ENCODE assay signal across 11 cellular contexts in the genomic region with DNA sequence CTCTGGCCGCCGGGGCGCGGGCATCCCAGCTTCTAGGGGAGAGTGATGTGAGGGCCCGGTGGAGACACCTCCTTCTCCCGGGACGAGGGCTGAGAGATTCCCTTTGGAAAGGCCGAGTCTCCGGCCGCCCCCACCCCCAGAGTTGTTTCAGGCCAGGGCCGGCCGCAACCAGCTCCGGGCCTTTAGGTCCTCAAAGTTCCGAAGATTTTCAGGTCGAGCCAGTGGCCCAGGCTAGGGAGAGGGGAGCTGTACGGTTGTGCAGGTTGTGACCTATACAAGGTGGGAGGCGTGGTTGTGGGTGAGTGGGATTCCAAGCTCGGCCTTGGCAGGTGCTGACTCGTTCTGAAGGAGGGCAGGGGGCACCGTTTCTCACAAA. TPM values are rescaled to one million over a fixed set of nuclear protein-coding genes. Genes with fewer than 3 reads are reported as not detected.
DNase-seq lines count a peak whose midpoint lies in the region; ATAC-seq and TF ChIP-seq lines count a peak whose summit lies in the region.
"Had no signal": no experiment of that assay in that cellular context is flagged by ENCODE, and none has a peak within 500 bp of the region (broad histone marks: within the 10 kb centered on the region; RNA-seq: fewer than 3 reads in every experiment).

No MANE protein-coding gene starts in this region.

- no peak overlapping the region for H2AK9ac ChIP-seq in IMR-90 (replicated peaks; ENCODE audit: low read depth, low read length, poor library complexity)

- no peak for TF ChIP-seq POLR2A in IMR-90 (IDR thresholded peaks at IDR 0.05; ENCODE audit: low read depth, low read length)

- POLR2A ChIA-PET in A673 (lab: Charles Lee; ENCODE audit: low non-redundant PET): no interaction called here
- POLR2A ChIA-PET in IMR-90 (lab: Charles Lee; ENCODE audit: unreplicated experiment): no interaction called here

- no peaks in the 10 kb centered on the region for H3K9me3 ChIP-seq in A673 (ENCODE audit: low read depth, low read length, poor library complexity, severe bottlenecking)
- no peaks in the 10 kb centered on the region for H3K9me3 ChIP-seq in IMR-90 (ENCODE audit: control insufficient read depth, insufficient read depth, low read length)
- no peaks in the 10 kb centered on the region for H3K9me3 ChIP-seq in neuron (ENCODE audit: low read length)
- H3K9me3 ChIP-seq: mucosa of descending colon had no signal

- no peak overlapping the region for H3K56ac ChIP-seq in IMR-90 (ENCODE audit: extremely low read depth, insufficient read depth, low read length)

- TF ChIP-seq CTCF in A673 (conservative IDR thresholded peaks at IDR 0.05; ENCODE audit: low read depth, low read length) (no peak), IMR-90 (conservative IDR thresholded peaks at IDR 0.05; ENCODE audit: low read depth, low read length) (no peak), fibroblast of pulmonary artery (IDR thresholded peaks at IDR 0.05; ENCODE audit: low read length, missing control alignments) (no peak)

- ATAC-seq in IMR-90 (ENCODE audit: low read depth): peak; percentile 8; the same call in 1 of the 2 replicates
- ATAC-seq: activated T-helper 17 cell treated with anti-CD3 and anti-CD28 coated beads, Interleukin-2, amount 50 U/mL, for 72 hours had no signal

- no peak overlapping the region for H4K91ac ChIP-seq in IMR-90 (ENCODE audit: insufficient read depth, low read depth, low read length)

- intact Hi-C loops in A673 (cut with micrococcal nuclease; ENCODE audit: unreplicated experiment) (no loop called here), IMR-90 (cut with micrococcal nuclease) (no loop called here)

- no peak overlapping the region for H3K23ac ChIP-seq in IMR-90 (ENCODE audit: low read depth, low read length)

- TF ChIP-seq RAD21 in IMR-90 (IDR thresholded peaks at IDR 0.05; ENCODE audit: low read length): no peak

- H3K4me2 ChIP-seq in IMR-90 (ENCODE audit: low read depth, low read length): no peak overlapping the region; the same call in 1 of the 2 replicates

- dilution Hi-C loops in IMR-90 (cut with HindIII; ENCODE audit: low sequenced_read_pairs, unreplicated experiment): loop anchor here (25.0 kb wide), 1 partner anchor 93 kb away; a partner anchor contains a TSS

- no peak overlapping the region for H2AK5ac ChIP-seq in IMR-90 (ENCODE audit: low read depth, low read length)

- H3K27me3 ChIP-seq in A673 (replicated peaks; ENCODE audit: insufficient read depth, low read depth, low read length, poor library complexity) (no peaks in the 10 kb centered on the region), IMR-90 (ENCODE audit: control insufficient read depth, insufficient read depth, low read length) (peaks cover 44% of the 10 kb centered on the region), neuron (ENCODE audit: insufficient read depth, low read length) (no peaks in the 10 kb centered on the region)

- H3K4me1 ChIP-seq in A673 (ENCODE audit: insufficient read depth, low read length, poor library complexity, severe bottlenecking) (peaks cover 32% of the 10 kb centered on the region), IMR-90 (ENCODE audit: control insufficient read depth, insufficient read depth, low read length) (peaks cover 2% of the 10 kb centered on the region), neuron (ENCODE audit: insufficient read depth, low read length) (peaks cover 61% of the 10 kb centered on the region)

- H2BK120ac ChIP-seq in IMR-90 (ENCODE audit: low read depth, low read length): no peak overlapping the region

- H3K9ac ChIP-seq in IMR-90 (ENCODE audit: low read depth, low read length): no peak overlapping the region

- no peaks in the 10 kb centered on the region for H3K79me1 ChIP-seq in IMR-90 (ENCODE audit: low read depth in 1 of 2, low read length in 2 of 2)

- H4K8ac ChIP-seq in IMR-90 (ENCODE audit: low read depth in 2 of 2, low read length in 2 of 2): no peak overlapping the region

- no peak overlapping the region for H4K5ac ChIP-seq in IMR-90 (ENCODE audit: low read depth, low read length)

- no peak overlapping the region for H3K14ac ChIP-seq in IMR-90 (replicated peaks; ENCODE audit: low read depth, low read length)

- H2BK5ac ChIP-seq in IMR-90 (ENCODE audit: low read depth, low read length, poor library complexity, severe bottlenecking): no peak overlapping the region

- no peak overlapping the region for H3K18ac ChIP-seq in IMR-90 (ENCODE audit: low read depth, low read length)

- peak overlapping the region; percentile 22 for H3K4me3 ChIP-seq in A673 (ENCODE audit: low read depth, low read length, poor library complexity, severe bottlenecking)
- H3K4me3 ChIP-seq in IMR-90 (ENCODE audit: insufficient read depth, low read depth, low read length): peak overlapping the region; percentile 21; the same call in 1 of the 2 replicates
- peak overlapping the region; percentile 45 for H3K4me3 ChIP-seq in fibroblast of pulmonary artery (replicated peaks; ENCODE audit: low read depth, low read length)
- H3K4me3 ChIP-seq in neuron (ENCODE audit: low read length): peak overlapping the region; percentile 3
- H3K4me3 ChIP-seq: mucosa of descending colon had no signal

- no peak for DNase-seq in A673 (ENCODE audit: low spot score)
- no peak for DNase-seq in IMR-90
- no peak for DNase-seq in fibroblast of pulmonary artery (ENCODE audit: low read depth)
- no peak for DNase-seq in kidney tubule cell (ENCODE audit: low spot score)
- no peak for DNase-seq in NCI-H524 treated with DMSO at 0.1 percent for 48 hours (lab: John Stamatoyannopoulos, UW)
- no peak for DNase-seq in iPS-NIHi7 (ENCODE audit: extremely low spot score)
- no peak for DNase-seq in NCI-H2029 (lab: John Stamatoyannopoulos, UW)
- DNase-seq: mucosa of descending colon had no signal

- no peak overlapping the region for H2BK15ac ChIP-seq in IMR-90 (ENCODE audit: low read depth, low read length)

- H3K4ac ChIP-seq in IMR-90 (ENCODE audit: low read depth, low read length): no peak overlapping the region

- no peak overlapping the region for H2BK20ac ChIP-seq in IMR-90 (ENCODE audit: low read depth, low read length)

- peak overlapping the region; percentile 81 for H2AFZ ChIP-seq in IMR-90 (replicated peaks; ENCODE audit: low read length, poor library complexity)
- peak overlapping the region; percentile 60 for H2AFZ ChIP-seq in neuron (ENCODE audit: low read depth, low read length)

- CTCF ChIA-PET in A673 (lab: Charles Lee) (no interaction called here), IMR-90 (lab: Yijun Ruan, JAX) (interaction anchor here (0.6 kb wide), 1 partner anchor 70 kb away, joined by 3 read pairs; no protein-coding TSS in a partner anchor)

- BruUV-seq in A673 (replicated peaks; lab: Mats Ljungman, UMichigan) (no TSS peak), IMR-90 (replicated peaks; lab: Mats Ljungman, UMichigan) (no TSS peak)

- H4K20me1 ChIP-seq in IMR-90 (ENCODE audit: insufficient read depth, low read length): no peaks in the 10 kb centered on the region

- in situ Hi-C loops in IMR-90 (cut with MboI; ENCODE audit: low sequenced_read_pairs): no loop called here

- no peak overlapping the region for H3K27ac ChIP-seq in A673 (ENCODE audit: low read depth, low read length, poor library complexity, severe bottlenecking)
- no peak overlapping the region for H3K27ac ChIP-seq in IMR-90 (ENCODE audit: insufficient read depth, low read length)
- H3K27ac ChIP-seq: C4-2B had no signal

- WGBS in IMR-90 (ENCODE audit: extremely low coverage in 2 of 2, insufficient read length in 1 of 2), 2 experiments: no CpG with 5 or more reads among the region's 20 CpGs

- no peaks in the 10 kb centered on the region for H3K36me3 ChIP-seq in A673 (ENCODE audit: insufficient read depth, low read length, poor library complexity, severe bottlenecking)
- H3K36me3 ChIP-seq in IMR-90 (ENCODE audit: control insufficient read depth, insufficient read depth, low read length): no peaks in the 10 kb centered on the region
- no peaks in the 10 kb centered on the region for H3K36me3 ChIP-seq in neuron (ENCODE audit: insufficient read depth, low read length)

- H3K9me1 ChIP-seq in IMR-90 (ENCODE audit: insufficient read depth, low read length): no peaks in the 10 kb centered on the region

TF ChIP-seq in IMR-90, 13 proteins besides CTCF, POLR2A, EP300 and RAD21 (continues in another document):
- TF ChIP-seq BHLHE40 (IDR thresholded peaks at IDR 0.05; ENCODE audit: low read depth, low read length) (no peak), CHD1 (IDR thresholded peaks at IDR 0.05; ENCODE audit: low read depth, low read length) (no peak), FOS (IDR thresholded peaks at IDR 0.05; ENCODE audit: low read depth, low read length) (no peak), MAZ (IDR thresholded peaks at IDR 0.05; ENCODE audit: borderline replicate concordance, low read depth, low read length) (no peak), RFX5 (IDR thresholded peaks at IDR 0.05; ENCODE audit: low read depth, low read length) (no peak), NFE2L2 (IDR thresholded peaks at IDR 0.05; ENCODE audit: low read depth, low read length) (no peak), SMC3 (IDR thresholded peaks at IDR 0.05; ENCODE audit: low read depth, low read length) (no peak), MXI1 (IDR thresholded peaks at IDR 0.05; ENCODE audit: borderline replicate concordance, low read depth, low read length) (no peak)
- TF ChIP-seq, protein P1, sequence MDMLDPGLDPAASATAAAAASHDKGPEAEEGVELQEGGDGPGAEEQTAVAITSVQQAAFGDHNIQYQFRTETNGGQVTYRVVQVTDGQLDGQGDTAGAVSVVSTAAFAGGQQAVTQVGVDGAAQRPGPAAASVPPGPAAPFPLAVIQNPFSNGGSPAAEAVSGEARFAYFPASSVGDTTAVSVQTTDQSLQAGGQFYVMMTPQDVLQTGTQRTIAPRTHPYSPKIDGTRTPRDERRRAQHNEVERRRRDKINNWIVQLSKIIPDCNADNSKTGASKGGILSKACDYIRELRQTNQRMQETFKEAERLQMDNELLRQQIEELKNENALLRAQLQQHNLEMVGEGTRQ (IDR thresholded peaks at IDR 0.05; ENCODE audit: low read depth, low read length): no peak

RNA-seq across cellular contexts. Expression of a gene that starts 18.4 kb away (rescaled TPM):
- total RNA-seq in A673 (2021) (not detected in 2 replicates), IMR-90 (2012; rRNA removed) (under 0.01 TPM in 1 of 2 replicates, not detected in the other)
- polyA plus RNA-seq in IMR-90 (2012; rRNA removed): 0.03 TPM in 1 of 2 replicates, not detected in the other
- 0.02 TPM in 1 of 2 replicates, not detected in the other for polyA plus RNA-seq in IMR-90 (2012; cell fraction: cytosol; rRNA removed)
- 0.42 and 0.57 TPM in 2 replicates for polyA plus RNA-seq in IMR-90 (2012; cell fraction: nucleus; rRNA removed; ENCODE audit: low replicate concordance)
- total RNA-seq: activated T-helper 17 cell treated with anti-CD3 and anti-CD28 coated beads, Interleukin-2, amount 50 U/mL, for 72 hours had no signal

RNA-seq across cellular contexts. Expression of a gene that starts 21.0 kb away (rescaled TPM):
- total RNA-seq in A673 (2021) (0.21 and 0.33 TPM in 2 replicates), IMR-90 (2012; rRNA removed) (under 0.01 TPM in 2 replicates)
- 0.09 and 0.12 TPM in 2 replicates for polyA plus RNA-seq in IMR-90 (2012; rRNA removed)
- 0.02 and 0.04 TPM in 2 replicates for polyA plus RNA-seq in IMR-90 (2012; cell fraction: cytosol; rRNA removed)
- 0.61 and 0.62 TPM in 2 replicates for polyA plus RNA-seq in IMR-90 (2012; cell fraction: nucleus; rRNA removed; ENCODE audit: low replicate concordance)

RNA-seq across cellular contexts. Expression of a gene that starts 37.8 kb away (rescaled TPM):
- total RNA-seq in A673 (2021) (0.17 and 0.28 TPM in 2 replicates), IMR-90 (2012; rRNA removed) (5.8 and 7.5 TPM in 2 replicates)
- polyA plus RNA-seq in IMR-90 (2012; rRNA removed): 6.4 and 8.0 TPM in 2 replicates
- polyA plus RNA-seq in IMR-90 (2012; cell fraction: cytosol; rRNA removed): 4.5 and 11.0 TPM in 2 replicates
- 17.2 and 26.4 TPM in 2 replicates for polyA plus RNA-seq in IMR-90 (2012; cell fraction: nucleus; rRNA removed; ENCODE audit: low replicate concordance)
- total RNA-seq: activated T-helper 17 cell treated with anti-CD3 and anti-CD28 coated beads, Interleukin-2, amount 50 U/mL, for 72 hours had no signal
